Comparison of ENCODE assay signal across 7 cellular contexts in the genomic region with DNA sequence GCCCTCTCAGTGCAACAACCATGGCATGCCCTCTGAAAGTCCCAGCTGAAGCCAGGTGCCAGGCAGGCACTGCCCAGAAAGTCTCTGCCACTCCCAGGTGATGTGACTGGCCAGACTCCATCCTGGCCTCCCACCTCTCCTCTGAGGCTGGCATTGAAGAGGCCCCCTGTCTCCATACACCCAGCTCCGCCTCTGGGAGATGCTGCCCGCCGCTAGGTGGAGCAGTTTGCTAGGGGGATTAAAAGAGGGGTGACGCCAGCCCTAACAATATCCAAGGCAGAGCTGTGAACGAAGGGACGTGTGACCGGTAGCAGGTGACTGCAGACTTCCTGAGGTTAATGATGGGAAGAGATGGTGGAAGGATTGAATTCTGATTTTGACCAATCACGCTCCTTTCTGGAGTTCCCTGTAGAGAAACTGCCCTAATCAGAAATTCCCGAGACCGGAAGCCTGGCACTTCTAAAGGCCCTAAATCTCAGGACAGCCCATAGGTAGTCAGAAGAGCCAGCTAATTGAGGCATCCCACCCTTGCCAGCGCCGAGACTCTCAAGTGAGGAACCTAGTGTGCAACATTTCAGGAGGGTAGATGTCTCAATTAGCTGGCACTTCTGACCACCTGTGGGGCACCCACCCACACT. TPM values are rescaled to one million over a fixed set of nuclear protein-coding genes. Genes with fewer than 3 reads are reported as not detected.
A peak's percentile ranks its signal among the peaks of the same experiment; 100 is the strongest.
DNase-seq lines count a peak whose midpoint lies in the region; ATAC-seq and TF ChIP-seq lines count a peak whose summit lies in the region.

No MANE protein-coding gene starts in this region.

- H3K18ac ChIP-seq in mesenchymal stem cell (ENCODE audit: low read depth in 1 of 2, low read length in 2 of 2): no peak overlapping the region

- no peak overlapping the region for H3K14ac ChIP-seq in mesenchymal stem cell (ENCODE audit: low read length in 2 of 2)

- H4K91ac ChIP-seq in mesenchymal stem cell (ENCODE audit: low read length): no peak overlapping the region

- no peak overlapping the region for H3K27ac Mint-ChIP-seq in activated naive CD8-positive, alpha-beta T cell treated with anti-CD3 and anti-CD28 coated beads, Interleukin-2, amount 50 U/mL, for 24 hours
- H3K27ac Mint-ChIP-seq in progenitor cell of endocrine pancreas: no peak overlapping the region

- no peaks in the 10 kb centered on the region for H3K36me3 Mint-ChIP-seq in activated naive CD8-positive, alpha-beta T cell treated with anti-CD3 and anti-CD28 coated beads, Interleukin-2, amount 50 U/mL, for 24 hours (ENCODE audit: low read depth)
- no peaks in the 10 kb centered on the region for H3K36me3 Mint-ChIP-seq in progenitor cell of endocrine pancreas (ENCODE audit: insufficient read depth)

- WGBS in mesenchymal stem cell: 77% methylated on average over 12 of the region's 12 CpGs

- H3K4me3 ChIP-seq in GM12875 (ENCODE audit: low read depth, low read length): no peak overlapping the region
- no peak overlapping the region for H3K4me3 ChIP-seq in mesenchymal stem cell (ENCODE audit: insufficient read depth in 1 of 2, low read depth in 1 of 2, low read length in 2 of 2)

- no peaks in the 10 kb centered on the region for H3K9me3 ChIP-seq in mesenchymal stem cell (ENCODE audit: control insufficient read depth, low read length)

- no peaks in the 10 kb centered on the region for H3K79me1 ChIP-seq in mesenchymal stem cell (replicated peaks; ENCODE audit: low read length, poor library complexity, severe bottlenecking)

- no peak overlapping the region for H2BK5ac ChIP-seq in mesenchymal stem cell (ENCODE audit: low read depth, low read length, poor library complexity, severe bottlenecking)

- H2BK12ac ChIP-seq in mesenchymal stem cell (ENCODE audit: low read length in 2 of 2): no peak overlapping the region

- no peak overlapping the region for H2BK15ac ChIP-seq in mesenchymal stem cell (ENCODE audit: low read depth, poor library complexity, severe bottlenecking)

- H3K4me2 ChIP-seq in mesenchymal stem cell (ENCODE audit: low read length, poor library complexity, severe bottlenecking): no peak overlapping the region

- ATAC-seq in activated naive CD8-positive, alpha-beta T cell treated with anti-CD3 and anti-CD28 coated beads, Interleukin-2, amount 50 U/mL, for 24 hours: peak; percentile 20
- ATAC-seq in GM21447 (IDR thresholded peaks at IDR 0.05; ENCODE audit: unreplicated experiment) (no peak), GM21381 (IDR thresholded peaks at IDR 0.05; ENCODE audit: unreplicated experiment) (no peak)

- peaks cover 0 to 6% of the 10 kb centered on the region in 2 experiments for H3K27me3 ChIP-seq in mesenchymal stem cell (ENCODE audit: control insufficient read depth in 1 of 2, insufficient read depth in 1 of 2, low read length in 2 of 2)

- peaks cover 3% of the 10 kb centered on the region for H3K4me1 ChIP-seq in mesenchymal stem cell (ENCODE audit: control insufficient read depth, insufficient read depth, low read depth, low read length)

- H3K4me3 Mint-ChIP-seq in activated naive CD8-positive, alpha-beta T cell treated with anti-CD3 and anti-CD28 coated beads, Interleukin-2, amount 50 U/mL, for 24 hours: no peak overlapping the region
- H3K4me3 Mint-ChIP-seq in progenitor cell of endocrine pancreas (ENCODE audit: low read depth): no peak overlapping the region

- no peak overlapping the region for H3K23ac ChIP-seq in mesenchymal stem cell (ENCODE audit: low read length in 2 of 2)

- H2AFZ ChIP-seq in mesenchymal stem cell (ENCODE audit: low read depth, low read length): no peak overlapping the region

- no peak overlapping the region for H3K4ac ChIP-seq in mesenchymal stem cell (ENCODE audit: low read depth in 1 of 2, low read length in 2 of 2)

- H3K27ac ChIP-seq in mesenchymal stem cell (ENCODE audit: low read length, poor library complexity, severe bottlenecking): no peak overlapping the region

- no peaks in the 10 kb centered on the region for H3K9me3 Mint-ChIP-seq in activated naive CD8-positive, alpha-beta T cell treated with anti-CD3 and anti-CD28 coated beads, Interleukin-2, amount 50 U/mL, for 24 hours
- no peaks in the 10 kb centered on the region for H3K9me3 Mint-ChIP-seq in progenitor cell of endocrine pancreas (ENCODE audit: low read depth)

- no peak overlapping the region for H4K8ac ChIP-seq in mesenchymal stem cell (ENCODE audit: low read length)

- DNase-seq in NCI-H1048 (lab: John Stamatoyannopoulos, UW): peak; percentile 19
- peak; percentile 57 for DNase-seq in activated naive CD8-positive, alpha-beta T cell treated with anti-CD3 and anti-CD28 coated beads, Interleukin-2, amount 50 U/mL, for 24 hours
- no peak for DNase-seq in progenitor cell of endocrine pancreas (ENCODE audit: low spot score, unreplicated experiment)
- no peak for DNase-seq in mesenchymal stem cell

- peaks cover 7% of the 10 kb centered on the region for H3K27me3 Mint-ChIP-seq in activated naive CD8-positive, alpha-beta T cell treated with anti-CD3 and anti-CD28 coated beads, Interleukin-2, amount 50 U/mL, for 24 hours
- H3K27me3 Mint-ChIP-seq in progenitor cell of endocrine pancreas: no peaks in the 10 kb centered on the region

- H3K4me1 Mint-ChIP-seq in activated naive CD8-positive, alpha-beta T cell treated with anti-CD3 and anti-CD28 coated beads, Interleukin-2, amount 50 U/mL, for 24 hours: peaks cover 2% of the 10 kb centered on the region
- peaks cover 2% of the 10 kb centered on the region for H3K4me1 Mint-ChIP-seq in progenitor cell of endocrine pancreas (ENCODE audit: low read depth)

- peak; percentile 77 for TF ChIP-seq CTCF in GM12875 (IDR thresholded peaks at IDR 0.05; ENCODE audit: borderline replicate concordance, insufficient read depth, low read depth, low read length)
- TF ChIP-seq CTCF in progenitor cell of endocrine pancreas (IDR thresholded peaks at IDR 0.05; ENCODE audit: unreplicated experiment): peak; percentile 26

- H3K36me3 ChIP-seq in mesenchymal stem cell (ENCODE audit: control insufficient read depth in 1 of 2, insufficient read depth in 2 of 2, low read depth in 1 of 2, low read length in 2 of 2): no peaks in the 10 kb centered on the region

- no peak overlapping the region for H2AK5ac ChIP-seq in mesenchymal stem cell (ENCODE audit: low read length, severe bottlenecking)

- no peak overlapping the region for H3K9ac ChIP-seq in mesenchymal stem cell (ENCODE audit: low read length)

- H2BK120ac ChIP-seq in mesenchymal stem cell (ENCODE audit: low read depth, low read length): no peak overlapping the region

RNA-seq across cellular contexts. Expression of a gene that starts 8.3 kb away (rescaled TPM):
- 0.67 and 0.89 TPM in 2 replicates for total RNA-seq in progenitor cell of endocrine pancreas
- polyA plus RNA-seq in mesenchymal stem cell (2013, experiment 1 of 2): 1.3 TPM
- polyA plus RNA-seq in mesenchymal stem cell (2013, experiment 2 of 2): 1.3 TPM

Comparison
In these comparisons a context has a peak if more than half of its experiments do, and no peak if none do; other contexts are left out.
1. DNase-seq: peak in NCI-H1048 (single experiment) and activated naive CD8-positive, alpha-beta T cell treated with anti-CD3 and anti-CD28 coated beads, Interleukin-2, amount 50 U/mL, for 24 hours (single experiment); none in progenitor cell of endocrine pancreas (single experiment) and mesenchymal stem cell (single experiment).